ENCODE assay signal across 22 cellular contexts in the genomic region with DNA sequence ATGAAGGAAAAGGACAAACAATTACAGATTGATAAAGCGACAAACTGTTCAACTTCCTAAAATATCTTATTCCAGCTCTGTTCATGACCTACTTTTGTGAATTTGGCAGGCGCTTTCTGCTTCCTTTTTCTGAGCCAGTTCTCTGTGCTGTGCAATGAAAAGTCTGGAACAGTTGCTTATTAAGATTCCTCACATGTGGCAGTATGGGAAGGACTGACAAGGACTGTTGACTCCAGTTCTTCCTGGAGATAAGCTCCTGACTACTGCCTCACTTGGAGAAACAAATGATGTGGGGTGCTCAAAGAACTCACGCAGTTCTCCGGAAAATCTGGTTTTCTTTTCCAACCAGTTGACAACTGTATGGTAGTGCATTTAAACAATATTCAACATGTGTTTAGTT. TPM values are rescaled to one million over a fixed set of nuclear protein-coding genes. Genes with fewer than 3 reads are reported as not detected.
A peak's percentile ranks its signal among the peaks of the same experiment; 100 is the strongest.
DNase-seq lines count a peak whose midpoint lies in the region; ATAC-seq, FAIRE-seq and TF ChIP-seq lines count a peak whose summit lies in the region.
"Had no signal": no experiment of that assay in that cellular context is flagged by ENCODE, and none has a peak within 500 bp of the region (broad histone marks: within the 10 kb centered on the region; RNA-seq: fewer than 3 reads in every experiment).

No MANE protein-coding gene starts in this region.

- H3K36me3 ChIP-seq in K562 (ENCODE audit: control insufficient read depth, insufficient read depth, low read length), result no peaks in the 10 kb centered on the region
- H3K36me3 ChIP-seq: vagina had no signal

- TF ChIP-seq POLR2A in K562 (conservative IDR thresholded peaks at IDR 0.05), result no peak

- FAIRE-seq in K562 (lab: Jason Lieb, UNC), result no peak
- FAIRE-seq: GM18507 had no signal

- TF ChIP-seq EP300 in K562 (IDR thresholded peaks at IDR 0.05; ENCODE audit: low read length), result no peak

- no peaks in the 10 kb centered on the region for H3K9me1 ChIP-seq in K562 (ENCODE audit: control insufficient read depth, insufficient read depth, low read length)

- H3K27me3 ChIP-seq in K562 (ENCODE audit: control insufficient read depth in 2 of 2, insufficient read depth in 2 of 2, low read length in 2 of 2), result no peaks in the 10 kb centered on the region; a peak in 1 of 5 replicates
- H3K27me3 ChIP-seq: vagina had no signal

- no peak overlapping the region for H3K9ac ChIP-seq in K562 (ENCODE audit: insufficient read depth in 1 of 2, low read depth in 2 of 2, low read length in 2 of 2)
- H3K9ac ChIP-seq: GM23248 had no signal

- no peak for TF ChIP-seq RAD21 in K562 (CRISPR knock-in tag; conservative IDR thresholded peaks at IDR 0.05 in 1 of 2, IDR thresholded peaks at IDR 0.05 in 1 of 2)

- 0 out of 2 replicates have a peak overlapping the region, but pooled peaks have one; percentile 37 for H2AFZ ChIP-seq in K562 (ENCODE audit: low read depth, low read length)
- H2AFZ ChIP-seq: GM23248 had no signal

- H3K4me3 ChIP-seq in K562, result no peak overlapping the region
- H3K4me3 ChIP-seq: GM23248, vagina had no signal

- in situ Hi-C loops in K562 (cut with MboI), result no loop called here

- no peak for TF ChIP-seq CTCF in K562 (IDR thresholded peaks at IDR 0.05 in 2 of 3, conservative IDR thresholded peaks at IDR 0.05 in 1 of 3; ENCODE audit: insufficient read depth in 2 of 3, low read depth in 1 of 3, low read length in 3 of 3)

- peaks cover 0 to 23% of the 10 kb centered on the region in 2 experiments; a peak in 4 of 5 replicates for H3K4me1 ChIP-seq in K562 (replicated peaks in 1 of 2; ENCODE audit: control insufficient read depth in 2 of 2, insufficient read depth in 2 of 2, low read length in 2 of 2)

- 1% methylated on average over 4 of the region's 4 CpGs for WGBS in K562 (ENCODE audit: insufficient coverage, low coverage, missing lambda C conversion rate)

- intact Hi-C loops in K562 (cut with micrococcal nuclease), result no loop called here
- intact Hi-C loops in Right ventricle myocardium superior (cut with DNase I), result no loop called here

- H3K79me2 ChIP-seq in K562 (ENCODE audit: control insufficient read depth, insufficient read depth, low read length), result no peaks in the 10 kb centered on the region

- ATAC-seq in K562 (no peak), Right ventricle myocardium superior (ENCODE audit: poor library complexity) (peak; percentile 94)

- no TSS peak for BruUV-seq in K562 (replicated peaks; lab: Mats Ljungman, UMichigan)

- no peak overlapping the region for H3K27ac ChIP-seq in K562 (ENCODE audit: extremely low read depth, low read depth, low read length)
- H3K27ac ChIP-seq: GM23248, vagina had no signal

- no peak overlapping the region for H3K4me2 ChIP-seq in K562 (ENCODE audit: insufficient read depth, low read length)

- no peaks in the 10 kb centered on the region for H4K20me1 ChIP-seq in K562 (replicated peaks; ENCODE audit: control insufficient read depth, insufficient read depth, low read length)

- no peaks in the 10 kb centered on the region for H3K9me3 ChIP-seq in K562 (replicated peaks; ENCODE audit: control insufficient read depth, insufficient read depth, low read depth, low read length)
- H3K9me3 ChIP-seq: vagina had no signal

- CTCF ChIA-PET in K562 (lab: Yijun Ruan, JAX; ENCODE audit: low intra/inter-chr PET ratio), result no interaction called here

- DNase-seq in K562 (ENCODE audit: extremely low read depth in 1 of 4, low spot score in 3 of 4) (peak in 1 of 4 experiments; percentile 3), Right ventricle myocardium superior (no peak), middle frontal gyrus (ENCODE audit: extremely low spot score, low spot score) (peak; percentile 67), superior temporal gyrus (ENCODE audit: extremely low spot score) (peak; percentile 84), NCI-H2107 (lab: John Stamatoyannopoulos, UW) (no peak), NCI-H1048 (lab: John Stamatoyannopoulos, UW) (no peak), NCI-H187 (lab: John Stamatoyannopoulos, UW) (no peak)
- no peak for DNase-seq in stimulated activated CD4-positive, alpha-beta T cell treated with anti-CD3 and anti-CD28 coated beads, Interleukin-12 subunit alpha, Interleukin-12 subunit beta, amount 100 ng/mL, for 4 hours
- DNase-seq: activated CD4-positive, alpha-beta T cell treated with anti-CD3 and anti-CD28 coated beads, Interleukin-2, amount 50 U/mL, for 1 hour; cortex of kidney; GM23248; mesendoderm; NCI-H1694; NCI-H446 treated with DMSO at 0.1 percent for 48 hours; NK-92 treated with Interleukin-12 subunit alpha and Interleukin-12 subunit beta, amount 100 ng/mL, for 24 hours; RPMI8226; SW 1271 had no signal

- POLR2A ChIA-PET in K562 (lab: Yijun Ruan, JAX), result no interaction called here

TF ChIP-seq in K562, 482 proteins besides CTCF, POLR2A, EP300 and RAD21:
- TF ChIP-seq, protein P1, sequence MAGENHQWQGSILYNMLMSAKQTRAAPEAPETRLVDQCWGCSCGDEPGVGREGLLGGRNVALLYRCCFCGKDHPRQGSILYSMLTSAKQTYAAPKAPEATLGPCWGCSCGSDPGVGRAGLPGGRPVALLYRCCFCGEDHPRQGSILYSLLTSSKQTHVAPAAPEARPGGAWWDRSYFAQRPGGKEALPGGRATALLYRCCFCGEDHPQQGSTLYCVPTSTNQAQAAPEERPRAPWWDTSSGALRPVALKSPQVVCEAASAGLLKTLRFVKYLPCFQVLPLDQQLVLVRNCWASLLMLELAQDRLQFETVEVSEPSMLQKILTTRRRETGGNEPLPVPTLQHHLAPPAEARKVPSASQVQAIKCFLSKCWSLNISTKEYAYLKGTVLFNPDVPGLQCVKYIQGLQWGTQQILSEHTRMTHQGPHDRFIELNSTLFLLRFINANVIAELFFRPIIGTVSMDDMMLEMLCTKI (IDR thresholded peaks at IDR 0.05; ENCODE audit: partially characterized antibody), result no peak
- peak; percentile 29 for TF ChIP-seq CBFA2T3 (IDR thresholded peaks at IDR 0.05)

RNA-seq across cellular contexts. Expression of gene ANP32D, which starts 58.3 kb away (rescaled TPM):
- total RNA-seq in K562 (2011; cell fraction: chromatin; rRNA removed; ENCODE audit: low replicate concordance), result not detected in 2 replicates
- total RNA-seq in K562 (2011; cell fraction: nucleolus; rRNA removed), result not detected in 2 replicates
- total RNA-seq in K562 (2011; cell fraction: nucleoplasm; rRNA removed), result not detected in 2 replicates
- total RNA-seq in K562 (2014; rRNA removed) (not detected in 2 replicates), K562 (2014; rRNA removed; fragmentation: Illumina TruSeq; extraction: Trizol) (not detected in 2 replicates), K562 (2015; rRNA removed; fragmentation: Illumina TruSeq; extraction: Trizol) (not detected in 2 replicates), K562 (2021) (not detected in 2 replicates), Right ventricle myocardium superior (not detected)
- polyA plus RNA-seq in K562 (2011; rRNA removed) (not detected in 2 replicates), K562 (2014; fragmentation: Illumina TruSeq; extraction: Trizol) (not detected in 2 replicates), K562 (2014; fragmentation: Nextera tagmentation; extraction: Ambion mirVana) (not detected), K562 (2014; rRNA removed) (not detected in 2 replicates)
- polyA plus RNA-seq in K562 (2011; cell fraction: cytosol; rRNA removed), result not detected in 2 replicates
- polyA plus RNA-seq in K562 (2011; cell fraction: nucleus; rRNA removed), result not detected in 2 replicates
- polyA plus RNA-seq in K562 (2012), result 0.10 TPM in 1 of 2 replicates, not detected in the other
- not detected in 2 replicates for polyA minus RNA-seq in K562 (2011; rRNA and poly(A)+ RNA removed)
- not detected in 2 replicates for polyA minus RNA-seq in K562 (2011; cell fraction: cytosol; rRNA and poly(A)+ RNA removed)
- not detected in 2 replicates for polyA minus RNA-seq in K562 (2011; cell fraction: nucleus; rRNA and poly(A)+ RNA removed)
- total RNA-seq: GM23248, MCF 10A, renal cortical epithelial cell, vagina had no signal
- polyA plus RNA-seq: GM23248, neural cell had no signal

Comparison
In these comparisons a context has a peak if more than half of its experiments do, and no peak if none do; other contexts are left out.
1. DNase-seq: peak in middle frontal gyrus (single experiment) and superior temporal gyrus (single experiment); none in Right ventricle myocardium superior (single experiment), stimulated activated CD4-positive, alpha-beta T cell treated with anti-CD3 and anti-CD28 coated beads, Interleukin-12 subunit alpha, Interleukin-12 subunit beta, amount 100 ng/mL, for 4 hours (single experiment), NCI-H2107 (single experiment), NCI-H1048 (single experiment) and NCI-H187 (0 of 2).